In the genomic region with DNA sequence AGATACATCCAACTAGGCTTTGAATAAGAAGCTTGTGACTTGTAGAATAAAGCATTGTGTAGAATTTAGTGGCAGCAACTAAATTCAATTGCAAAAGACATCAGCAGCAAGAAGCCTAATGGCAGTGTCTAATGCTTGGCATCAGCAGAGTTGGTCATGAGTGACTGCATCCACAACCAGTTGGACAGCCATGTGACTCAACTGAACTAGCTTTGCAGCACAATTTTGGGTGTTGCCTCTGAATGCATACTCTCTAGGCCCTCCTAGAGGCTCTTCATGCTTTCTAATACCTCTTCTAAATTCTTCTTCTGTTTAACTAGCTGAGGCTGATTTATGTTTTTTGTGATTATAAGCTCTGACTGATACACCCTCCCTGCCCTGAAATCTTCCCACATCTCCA, we compare ENCODE assay signal across 27 cellular contexts.
A peak's percentile ranks its signal among the peaks of the same experiment; 100 is the strongest.
DNase-seq lines count a peak whose midpoint lies in the region; ATAC-seq and TF ChIP-seq lines count a peak whose summit lies in the region.
"Had no signal": no experiment of that assay in that cellular context is flagged by ENCODE, and none has a peak within 500 bp of the region (broad histone marks: within the 10 kb centered on the region; RNA-seq: fewer than 3 reads in every experiment).

No MANE protein-coding gene starts in this region.

- DNase-seq in epithelial cell of esophagus (ENCODE audit: low read depth) (peak; percentile 4), NCI-H1436 (lab: John Stamatoyannopoulos, UW) (no peak)
- DNase-seq in activated CD4-positive, alpha-beta T cell treated with anti-CD3 and anti-CD28 coated beads for 4 hours, result no peak
- DNase-seq: 8988T; ACHN; AML-193; BE2C; C1 segment of cervical spinal cord; Caco-2; Calu3; CD4-positive, alpha-beta memory T cell; CD4-positive, alpha-beta T cell; CD4-positive, CD25-positive, alpha-beta regulatory T cell; CD8-positive, alpha-beta memory T cell; CD8-positive, alpha-beta T cell; COR-L47; DMS 273 treated with DMSO at 0.1 percent for 48 hours; DMS153; DMS53; DMS79; DMS79 treated with DMSO at 0.1 percent for 48 hours; DND-41; EL had no signal

- ATAC-seq in esophagus mucosa, result peak; percentile 94
- ATAC-seq: A549; CD8-positive, alpha-beta T cell had no signal

- TF ChIP-seq CTCF in epithelial cell of esophagus (IDR thresholded peaks at IDR 0.05; ENCODE audit: insufficient read depth, low read depth, low read length, missing control alignments), result no peak

- no peak overlapping the region for H3K4me3 ChIP-seq in epithelial cell of esophagus (ENCODE audit: low read length)
- H3K4me3 ChIP-seq: A549; BLaER1; BLaER1 treated with 17β-estradiol and CSF1 and Interleukin-3, amounts not matched to agents 10 nM and 100 nM had no signal
